ENCODE assay signal across 8 cellular contexts in genomic region chr6:33590531-33591198, GRCh38. TPM values are rescaled to one million over a fixed set of nuclear protein-coding genes. Genes with fewer than 3 reads are reported as not detected.
DNase-seq lines count a peak whose midpoint lies in the region; ATAC-seq and TF ChIP-seq lines count a peak whose summit lies in the region.

No MANE protein-coding gene starts in this region.

- peaks cover 32% of the 10 kb centered on the region for H3K4me1 ChIP-seq in body of pancreas

- no peaks in the 10 kb centered on the region for H3K36me3 ChIP-seq in body of pancreas (replicated peaks in 1 of 2; ENCODE audit: insufficient read depth in 1 of 2, low read depth in 2 of 2)

- H3K27me3 ChIP-seq in body of pancreas: no peaks in the 10 kb centered on the region

- no peaks in the 10 kb centered on the region for H3K36me3 Mint-ChIP-seq in HFFc6 (ENCODE audit: low read depth)
- no peaks in the 10 kb centered on the region for H3K36me3 Mint-ChIP-seq in activated T-helper 2 cell treated with anti-CD3 and anti-CD28 coated beads, Interferon-gamma antibody, Interleukin-2, Interleukin-4, amounts not matched to agents 10 μg/mL and 5 μg/mL and 100 μg/mL, durations not matched to agents 14 hours and 24 hours and 36 hours (ENCODE audit: low read depth)

- no peak for TF ChIP-seq POLR2A in body of pancreas (IDR thresholded peaks at IDR 0.05)

- peak; percentile 14; the same call in 1 of the 2 replicates for TF ChIP-seq CTCF in HFFc6 (IDR thresholded peaks at IDR 0.05)
- no peak for TF ChIP-seq CTCF in body of pancreas (IDR thresholded peaks at IDR 0.05)

- 61 to 67% methylated on average over 10 to 15 of the region's 15 CpGs for WGBS in body of pancreas, 2 donors

- no peaks in the 10 kb centered on the region; the same call in none of the 2 replicates for H3K27me3 Mint-ChIP-seq in HFFc6 (ENCODE audit: insufficient read depth)
- no peaks in the 10 kb centered on the region for H3K27me3 Mint-ChIP-seq in stimulated activated naive CD8-positive, alpha-beta T cell treated with anti-CD3 and anti-CD28 coated beads, Interleukin-15, amount 100 ng/mL, for 72 hours
- peaks cover 2% of the 10 kb centered on the region for H3K27me3 Mint-ChIP-seq in activated T-helper 2 cell treated with anti-CD3 and anti-CD28 coated beads, Interferon-gamma antibody, Interleukin-2, Interleukin-4, amounts not matched to agents 10 μg/mL and 5 μg/mL and 100 μg/mL, durations not matched to agents 14 hours and 24 hours and 36 hours (ENCODE audit: low read depth)

- H3K9me3 Mint-ChIP-seq in HFFc6: no peaks in the 10 kb centered on the region
- no peaks in the 10 kb centered on the region for H3K9me3 Mint-ChIP-seq in stimulated activated naive CD8-positive, alpha-beta T cell treated with anti-CD3 and anti-CD28 coated beads, Interleukin-15, amount 100 ng/mL, for 72 hours
- no peaks in the 10 kb centered on the region for H3K9me3 Mint-ChIP-seq in activated T-helper 2 cell treated with anti-CD3 and anti-CD28 coated beads, Interferon-gamma antibody, Interleukin-2, Interleukin-4, amounts not matched to agents 10 μg/mL and 5 μg/mL and 100 μg/mL, durations not matched to agents 14 hours and 24 hours and 36 hours

- H3K9me3 ChIP-seq in body of pancreas: no peaks in the 10 kb centered on the region

- H3K4me1 Mint-ChIP-seq in HFFc6 (ENCODE audit: low read depth): peaks cover 38% of the 10 kb centered on the region
- peaks cover 45% of the 10 kb centered on the region for H3K4me1 Mint-ChIP-seq in stimulated activated naive CD8-positive, alpha-beta T cell treated with anti-CD3 and anti-CD28 coated beads, Interleukin-15, amount 100 ng/mL, for 72 hours
- H3K4me1 Mint-ChIP-seq in activated T-helper 2 cell treated with anti-CD3 and anti-CD28 coated beads, Interferon-gamma antibody, Interleukin-2, Interleukin-4, amounts not matched to agents 10 μg/mL and 5 μg/mL and 100 μg/mL, durations not matched to agents 14 hours and 24 hours and 36 hours (ENCODE audit: low read depth): peaks cover 23% of the 10 kb centered on the region

- peak; percentile 16 for ATAC-seq in body of pancreas
- no peak for ATAC-seq in HG02840 (IDR thresholded peaks at IDR 0.05; ENCODE audit: low FRiP score, unreplicated experiment)
- ATAC-seq in stimulated activated naive CD8-positive, alpha-beta T cell treated with anti-CD3 and anti-CD28 coated beads, Interleukin-15, amount 100 ng/mL, for 72 hours: no peak

- peak overlapping the region; percentile 59 for H3K4me3 Mint-ChIP-seq in HFFc6
- no peak overlapping the region for H3K4me3 Mint-ChIP-seq in stimulated activated naive CD8-positive, alpha-beta T cell treated with anti-CD3 and anti-CD28 coated beads, Interleukin-15, amount 100 ng/mL, for 72 hours
- no peak overlapping the region for H3K4me3 Mint-ChIP-seq in activated T-helper 2 cell treated with anti-CD3 and anti-CD28 coated beads, Interferon-gamma antibody, Interleukin-2, Interleukin-4, amounts not matched to agents 10 μg/mL and 5 μg/mL and 100 μg/mL, durations not matched to agents 14 hours and 24 hours and 36 hours (ENCODE audit: low read depth)

- DNase-seq in HFFc6 (peak; percentile 22), body of pancreas (peak in 1 of 4 donors; percentile 61), kidney tubule cell (ENCODE audit: low spot score) (peak; percentile 80), amniotic stem cell (lab: John Stamatoyannopoulos, UW) (no peak)
- no peak for DNase-seq in stimulated activated naive CD8-positive, alpha-beta T cell treated with anti-CD3 and anti-CD28 coated beads, Interleukin-15, amount 100 ng/mL, for 72 hours
- DNase-seq in activated T-helper 2 cell treated with anti-CD3 and anti-CD28 coated beads, Interferon-gamma antibody, Interleukin-2, Interleukin-4, amounts not matched to agents 10 μg/mL and 5 μg/mL and 100 μg/mL, durations not matched to agents 14 hours and 24 hours and 36 hours (ENCODE audit: low spot score): no peak

- no peak overlapping the region for H3K4me3 ChIP-seq in body of pancreas

- intact Hi-C loops in body of pancreas (cut with DNase I): no loop called here
- intact Hi-C loops in activated T-helper 2 cell treated with anti-CD3 and anti-CD28 coated beads, Interferon-gamma antibody, Interleukin-2, Interleukin-4, amounts not matched to agents 10 μg/mL and 5 μg/mL and 100 μg/mL, durations not matched to agents 14 hours and 24 hours and 36 hours (cut with micrococcal nuclease): loop anchor here (1.0 kb wide), 1 partner anchor 42 kb away; no protein-coding TSS in a partner anchor

- H3K27ac Mint-ChIP-seq in HFFc6: peak overlapping the region; percentile 97
- H3K27ac Mint-ChIP-seq in stimulated activated naive CD8-positive, alpha-beta T cell treated with anti-CD3 and anti-CD28 coated beads, Interleukin-15, amount 100 ng/mL, for 72 hours: no peak overlapping the region
- no peak overlapping the region for H3K27ac Mint-ChIP-seq in activated T-helper 2 cell treated with anti-CD3 and anti-CD28 coated beads, Interferon-gamma antibody, Interleukin-2, Interleukin-4, amounts not matched to agents 10 μg/mL and 5 μg/mL and 100 μg/mL, durations not matched to agents 14 hours and 24 hours and 36 hours

- H3K27ac ChIP-seq in body of pancreas (peak overlapping the region; percentile 86 to 96 (median 91)), temporal lobe (ENCODE audit: low read depth, low read length) (peak overlapping the region; percentile 1)

RNA-seq across cellular contexts. Expression of gene BAK1, which starts 10.6 kb away (rescaled TPM):
- total RNA-seq in HFFc6 (2021; fragmentation: NEBNext Ultra II Directional; extraction: Animal tissue kit (Norgen Biotek cat#: 25700)): 10 to 100 TPM; 17.5 to 23.2 (median 19.9) TPM
- 1 to 10 TPM; 2.3 to 5.7 TPM for total RNA-seq in body of pancreas
- total RNA-seq in temporal lobe: 2.7 TPM
- 53.2 and 53.4 TPM in 2 replicates for total RNA-seq in activated T-helper 2 cell treated with anti-CD3 and anti-CD28 coated beads, Interferon-gamma antibody, Interleukin-2, Interleukin-4, amounts not matched to agents 10 μg/mL and 5 μg/mL and 100 μg/mL, durations not matched to agents 14 hours and 24 hours and 36 hours

RNA-seq across cellular contexts. Expression of gene ITPR3, which starts 30.5 kb away (rescaled TPM):
- 10 to 100 TPM; 20.2 to 30.3 (median 26.9) TPM for total RNA-seq in HFFc6 (2021; fragmentation: NEBNext Ultra II Directional; extraction: Animal tissue kit (Norgen Biotek cat#: 25700))
- total RNA-seq in body of pancreas (10 to 100 TPM; 17.5 to 25.9 TPM), temporal lobe (1.2 TPM)
- total RNA-seq in activated T-helper 2 cell treated with anti-CD3 and anti-CD28 coated beads, Interferon-gamma antibody, Interleukin-2, Interleukin-4, amounts not matched to agents 10 μg/mL and 5 μg/mL and 100 μg/mL, durations not matched to agents 14 hours and 24 hours and 36 hours: 40.7 and 41.7 TPM in 2 replicates

Comparison
In these comparisons a context has a peak if more than half of its experiments do, and no peak if none do; other contexts are left out.
1. DNase-seq: peak in HFFc6 (single experiment) and kidney tubule cell (single experiment); none in stimulated activated naive CD8-positive, alpha-beta T cell treated with anti-CD3 and anti-CD28 coated beads, Interleukin-15, amount 100 ng/mL, for 72 hours (0 of 2), amniotic stem cell (single experiment) and activated T-helper 2 cell treated with anti-CD3 and anti-CD28 coated beads, Interferon-gamma antibody, Interleukin-2, Interleukin-4, amounts not matched to agents 10 μg/mL and 5 μg/mL and 100 μg/mL, durations not matched to agents 14 hours and 24 hours and 36 hours (single experiment).